8 cellular contexts compared by ENCODE assay signal in genomic region chr22:31085493-31085824, GRCh38. TPM values are rescaled to one million over a fixed set of nuclear protein-coding genes. Genes with fewer than 3 reads are reported as not detected.
DNase-seq lines count a peak whose midpoint lies in the region; ATAC-seq and TF ChIP-seq lines count a peak whose summit lies in the region.

No MANE protein-coding gene starts in this region.

- H3K27ac Mint-ChIP-seq in GM23338, result peak overlapping the region; percentile 56; the same call in 1 of the 2 replicates
- H3K27ac Mint-ChIP-seq in activated CD4-positive, alpha-beta memory T cell treated with anti-CD3 and anti-CD28 coated beads, Interleukin-2, amount 10 ng/mL, durations not matched to agents 7 days and 5 days, result peak overlapping the region; percentile 73

- H4K20me1 ChIP-seq in GM23338 (replicated peaks; ENCODE audit: insufficient read depth), result peaks cover 4% of the 10 kb centered on the region; the same call in 1 of the 2 replicates

- peaks cover 26% of the 10 kb centered on the region for H3K27me3 Mint-ChIP-seq in GM23338 (ENCODE audit: insufficient read depth, low read depth, poor library complexity)
- H3K27me3 Mint-ChIP-seq in activated CD4-positive, alpha-beta memory T cell treated with anti-CD3 and anti-CD28 coated beads, Interleukin-2, amount 10 ng/mL, durations not matched to agents 7 days and 5 days, result no peaks in the 10 kb centered on the region

- H3K79me2 ChIP-seq in GM23338 (replicated peaks; ENCODE audit: insufficient read depth), result peaks cover 12% of the 10 kb centered on the region

- DNase-seq in GM23338 (ENCODE audit: low spot score), result peak; percentile 74
- no peak for DNase-seq in activated CD4-positive, alpha-beta memory T cell treated with anti-CD3 and anti-CD28 coated beads, Interleukin-2, amount 10 ng/mL, durations not matched to agents 7 days and 5 days
- peak; percentile 56 to 65 for DNase-seq in heart right ventricle
- peak; percentile 27 to 67 for DNase-seq in psoas muscle
- DNase-seq in GF-D8 (lab: John Stamatoyannopoulos, UW), result no peak
- DNase-seq in AG20443 (ENCODE audit: low spot score), result no peak
- DNase-seq in NCI-H1048 (lab: John Stamatoyannopoulos, UW), result no peak

- H3K4me2 ChIP-seq in GM23338, result peak overlapping the region; percentile 100

- H3K4me1 ChIP-seq in GM23338 (ENCODE audit: insufficient read depth) (peaks cover 21% of the 10 kb centered on the region), heart right ventricle (peaks cover 13 to 84% (median 50%) of the 10 kb centered on the region in 9 donors), psoas muscle (peaks cover 30% of the 10 kb centered on the region)

- H3F3A ChIP-seq in GM23338 (replicated peaks; ENCODE audit: low read depth), result peaks cover 7% of the 10 kb centered on the region; the same call in 1 of the 2 replicates

- peak overlapping the region; percentile 77 for H3K4me3 Mint-ChIP-seq in GM23338
- peak overlapping the region; percentile 76 for H3K4me3 Mint-ChIP-seq in activated CD4-positive, alpha-beta memory T cell treated with anti-CD3 and anti-CD28 coated beads, Interleukin-2, amount 10 ng/mL, durations not matched to agents 7 days and 5 days

- ATAC-seq in GM23338 (peak; percentile 5), heart right ventricle (peak; percentile 2 to 22 (median 8)), psoas muscle (no peak), GM21515 (IDR thresholded peaks at IDR 0.05; ENCODE audit: unreplicated experiment) (no peak)

- CTCF ChIA-PET in activated CD4-positive, alpha-beta memory T cell treated with anti-CD3 and anti-CD28 coated beads, Interleukin-2, amount 10 ng/mL, durations not matched to agents 7 days and 5 days (lab: Charles Lee), result interaction anchor here (0.5 to 4.5 kb wide), 23 partner anchors 9 to 450 kb away, joined by 3 to 42 read pairs (median 6); partner anchors contain the start of genes MORC2, RNF185, SELENOM and SLC35E4

- POLR2A ChIA-PET in activated CD4-positive, alpha-beta memory T cell treated with anti-CD3 and anti-CD28 coated beads, Interleukin-2, amount 10 ng/mL, durations not matched to agents 7 days and 5 days (lab: Charles Lee), result interaction anchor here (0.8 to 4.1 kb wide), 11 partner anchors 18 to 450 kb away, joined by 3 to 40 read pairs (median 4); partner anchors contain the start of genes MORC2, PIK3IP1, SELENOM and TUG1

- H3K4me3 ChIP-seq in GM23338 (peak overlapping the region; percentile 96), heart right ventricle (peak overlapping the region; percentile 46 to 91 (median 74)), psoas muscle (peak overlapping the region; percentile 89)

- peaks cover 34% of the 10 kb centered on the region for H3K4me1 Mint-ChIP-seq in GM23338
- peaks cover 39% of the 10 kb centered on the region for H3K4me1 Mint-ChIP-seq in activated CD4-positive, alpha-beta memory T cell treated with anti-CD3 and anti-CD28 coated beads, Interleukin-2, amount 10 ng/mL, durations not matched to agents 7 days and 5 days

- H3K36me3 ChIP-seq in GM23338 (ENCODE audit: insufficient read depth) (no peaks in the 10 kb centered on the region), heart right ventricle (peaks cover 0 to 63% (median 26%) of the 10 kb centered on the region in 9 donors), psoas muscle (ENCODE audit: insufficient read depth in 1 of 2, low read depth in 1 of 2) (peaks cover 0 to 28% of the 10 kb centered on the region in 2 donors)

- WGBS in heart right ventricle, 2 donors, result 16 to 22% methylated on average over 13 of the region's 13 CpGs
- WGBS in psoas muscle, 3 donors, result 8 to 31% (median 24%) methylated on average over 7 to 13 of the region's 13 CpGs

- no peaks in the 10 kb centered on the region for H3K9me2 ChIP-seq in GM23338 (ENCODE audit: insufficient read depth)

- no peak for TF ChIP-seq CTCF in GM23338 (conservative IDR thresholded peaks at IDR 0.05; ENCODE audit: low read depth in 2 of 2)
- TF ChIP-seq CTCF in heart right ventricle (IDR thresholded peaks at IDR 0.05), result peak in 2 of 9 donors; percentile 21 to 25
- no peak for TF ChIP-seq CTCF in psoas muscle (IDR thresholded peaks at IDR 0.05)

- H3K9me3 Mint-ChIP-seq in GM23338, result no peaks in the 10 kb centered on the region
- H3K9me3 Mint-ChIP-seq in activated CD4-positive, alpha-beta memory T cell treated with anti-CD3 and anti-CD28 coated beads, Interleukin-2, amount 10 ng/mL, durations not matched to agents 7 days and 5 days, result no peaks in the 10 kb centered on the region

- intact Hi-C loops in heart right ventricle (cut with DNase I) (loop anchor here (1.0 to 10.0 kb wide), 9 partner anchors 62 to 149 kb away; partner anchors contain the start of genes MORC2 (in 1 of the 10) and TUG1 (in 1 of the 10)), psoas muscle (cut with DNase I) (loop anchor here (2.0 to 10.0 kb wide), 3 partner anchors 117 to 149 kb away; partner anchors contain the start of genes MORC2 (in 1 of the 2) and TUG1 (in 1 of the 2))

- H3K27ac ChIP-seq in GM23338 (ENCODE audit: low read depth), result peak overlapping the region; percentile 94
- H3K27ac ChIP-seq in heart right ventricle, result peak overlapping the region; percentile 87 to 98 (median 96)
- peak overlapping the region; percentile 94 for H3K27ac ChIP-seq in psoas muscle

- H3K27me3 ChIP-seq in GM23338 (ENCODE audit: insufficient read depth), result peaks cover 9% of the 10 kb centered on the region
- no peaks in the 10 kb centered on the region for H3K27me3 ChIP-seq in heart right ventricle
- no peaks in the 10 kb centered on the region for H3K27me3 ChIP-seq in psoas muscle (ENCODE audit: insufficient read depth in 3 of 3, low read length in 2 of 3)

- no peaks in the 10 kb centered on the region; the same call in 2 of the 3 replicates for H3K36me3 Mint-ChIP-seq in GM23338 (ENCODE audit: low read depth)
- H3K36me3 Mint-ChIP-seq in activated CD4-positive, alpha-beta memory T cell treated with anti-CD3 and anti-CD28 coated beads, Interleukin-2, amount 10 ng/mL, durations not matched to agents 7 days and 5 days (ENCODE audit: low read depth), result peaks cover 4% of the 10 kb centered on the region

- 0 out of 2 replicates have a peak overlapping the region, but pooled peaks have one; percentile 32 for H2AFZ ChIP-seq in GM23338

- H3K9me3 ChIP-seq in heart right ventricle (no peaks in the 10 kb centered on the region), psoas muscle (no peaks in the 10 kb centered on the region)

TF ChIP-seq in GM23338, 12 proteins besides CTCF, POLR2A, EP300 and RAD21:
- TF ChIP-seq EZH2 (IDR thresholded peaks at IDR 0.05; ENCODE audit: low read depth, unreplicated experiment) (no peak), EZH2phosphoT487 (IDR thresholded peaks at IDR 0.05; ENCODE audit: unreplicated experiment) (no peak)

RNA-seq across cellular contexts. Expression of gene SMTN, which starts 4.3 kb away (rescaled TPM):
- 16.3 and 27.4 TPM in 2 replicates for total RNA-seq in GM23338 (2014; rRNA removed; shearing (Covaris generic))
- polyA plus RNA-seq in GM23338 (2016; fragmentation: Nextera tagmentation; extraction: Ambion mirVana) (32.2 and 34.0 TPM in 2 replicates), heart right ventricle (100 to 1,000 TPM in 1 of 2 donors, 10 to 100 TPM in 1; 64.2 to 398 TPM), psoas muscle (10 to 100 TPM; 23.0 to 43.4 (median 36.5) TPM)
- 10 to 100 TPM; 36.4 to 41.4 TPM for total RNA-seq in activated CD4-positive, alpha-beta memory T cell treated with anti-CD3 and anti-CD28 coated beads, Interleukin-2, amount 10 ng/mL, durations not matched to agents 7 days and 5 days
- total RNA-seq in heart right ventricle (100 to 1,000 TPM; 146 to 290 (median 204) TPM), psoas muscle (10 to 100 TPM; 33.6 to 79.3 (median 66.5) TPM)

RNA-seq across cellular contexts. Expression of gene SELENOM, which starts 21.9 kb away (rescaled TPM):
- total RNA-seq in GM23338 (2014; rRNA removed; shearing (Covaris generic)), result 44.9 and 67.6 TPM in 2 replicates
- polyA plus RNA-seq in GM23338 (2016; fragmentation: Nextera tagmentation; extraction: Ambion mirVana) (49.7 and 50.8 TPM in 2 replicates), heart right ventricle (100 to 1,000 TPM; 122 to 134 TPM), psoas muscle (10 to 100 TPM; 23.6 to 64.3 (median 44.0) TPM)
- 1 to 10 TPM; 2.3 to 2.4 TPM for total RNA-seq in activated CD4-positive, alpha-beta memory T cell treated with anti-CD3 and anti-CD28 coated beads, Interleukin-2, amount 10 ng/mL, durations not matched to agents 7 days and 5 days
- total RNA-seq in heart right ventricle (10 to 100 TPM; 21.5 to 73.9 (median 45.3) TPM), psoas muscle (10 to 100 TPM; 45.4 to 68.2 (median 52.3) TPM)

RNA-seq across cellular contexts. Expression of gene INPP5J, which starts 37.3 kb away (rescaled TPM):
- 11.2 and 14.5 TPM in 2 replicates for total RNA-seq in GM23338 (2014; rRNA removed; shearing (Covaris generic))
- polyA plus RNA-seq in GM23338 (2016; fragmentation: Nextera tagmentation; extraction: Ambion mirVana) (4.8 and 5.3 TPM in 2 replicates), heart right ventricle (10 to 100 TPM in 1 of 2 donors, 1 to 10 TPM in 1; 7.9 to 14.0 TPM), psoas muscle (under 1 TPM; 0.14 to 0.65 (median 0.36) TPM)
- total RNA-seq in activated CD4-positive, alpha-beta memory T cell treated with anti-CD3 and anti-CD28 coated beads, Interleukin-2, amount 10 ng/mL, durations not matched to agents 7 days and 5 days, result not detected
- total RNA-seq in heart right ventricle (10 to 100 TPM; 15.2 to 31.7 (median 19.3) TPM), psoas muscle (1 to 10 TPM; 1.3 to 4.4 (median 2.5) TPM)

RNA-seq across cellular contexts. Expression of gene PLA2G3, which starts 54.8 kb away (rescaled TPM):
- total RNA-seq in GM23338 (2014; rRNA removed; shearing (Covaris generic)), result 31.0 and 34.5 TPM in 2 replicates
- polyA plus RNA-seq in GM23338 (2016; fragmentation: Nextera tagmentation; extraction: Ambion mirVana) (15.3 and 18.0 TPM in 2 replicates), heart right ventricle (under 1 TPM in 1 of 2 donors, not detected in 1; 0.01 TPM), psoas muscle (not detected)
- not detected for total RNA-seq in activated CD4-positive, alpha-beta memory T cell treated with anti-CD3 and anti-CD28 coated beads, Interleukin-2, amount 10 ng/mL, durations not matched to agents 7 days and 5 days
- total RNA-seq in heart right ventricle (not detected), psoas muscle (not detected)

Comparison
In these comparisons a context has a peak if more than half of its experiments do, and no peak if none do; other contexts are left out.
1. ATAC-seq: peak in GM23338 (single experiment) and heart right ventricle (8 of 8); none in psoas muscle (0 of 4) and GM21515 (single experiment).
2. DNase-seq: peak in GM23338 (single experiment), heart right ventricle (2 of 2) and psoas muscle (2 of 2); none in activated CD4-positive, alpha-beta memory T cell treated with anti-CD3 and anti-CD28 coated beads, Interleukin-2, amount 10 ng/mL, durations not matched to agents 7 days and 5 days (single experiment), GF-D8 (single experiment), AG20443 (single experiment) and NCI-H1048 (single experiment).
3. RNA of gene SELENOM, which starts 21.9 kb away (total RNA-seq): 45.4 to 68.2 TPM in psoas muscle, 21.5 to 73.9 TPM in heart right ventricle and 44.9 to 67.6 TPM in GM23338; 2.3 to 2.4 TPM in activated CD4-positive, alpha-beta memory T cell treated with anti-CD3 and anti-CD28 coated beads, Interleukin-2, amount 10 ng/mL, durations not matched to agents 7 days and 5 days; every median in the first group is over 4 times any median in the second.
4. Peak in every context shown above with its lines, with median percentiles within 50 percentile points of each other: H3K27ac ChIP-seq and H3K4me3 ChIP-seq.